ENCODE assay signal across 14 cellular contexts in the genomic region with DNA sequence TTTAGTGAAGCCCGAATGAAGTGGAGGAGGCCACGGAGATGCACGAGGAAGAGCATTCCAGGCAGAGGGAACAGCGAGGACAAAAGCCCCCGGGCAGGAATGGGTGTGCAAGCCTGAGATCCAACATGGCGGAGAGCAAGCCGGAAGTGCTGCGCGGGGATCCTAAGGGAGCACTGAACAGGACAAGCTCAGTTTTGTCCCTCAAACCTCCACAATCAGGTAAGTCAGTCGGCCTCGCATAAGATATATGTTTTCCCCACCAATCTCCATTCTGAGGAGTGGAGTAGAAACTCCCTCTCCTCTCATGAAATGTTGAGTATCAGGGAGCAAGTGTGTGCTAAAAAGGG. TPM values are rescaled to one million over a fixed set of nuclear protein-coding genes. Genes with fewer than 3 reads are reported as not detected.
DNase-seq lines count a peak whose midpoint lies in the region; TF ChIP-seq lines count a peak whose summit lies in the region.
"Had no signal": no experiment of that assay in that cellular context is flagged by ENCODE, and none has a peak within 500 bp of the region (broad histone marks: within the 10 kb centered on the region; RNA-seq: fewer than 3 reads in every experiment).

No MANE protein-coding gene starts in this region.

- no peak for DNase-seq in HFFc6
- no peak for DNase-seq in Karpas-422
- no peak for DNase-seq in GOT3 (lab: John Stamatoyannopoulos, UW)
- no peak for DNase-seq in activated CD4-positive, alpha-beta T cell treated with anti-CD3 and anti-CD28 coated beads, Interleukin-2, amount 50 U/mL, for 1 hour
- no peak for DNase-seq in HuH-7 (ENCODE audit: low spot score)
- DNase-seq: activated CD8-positive, alpha-beta T cell treated with anti-CD3 and anti-CD28 coated beads for 36 hours; MM.1S; naive thymus-derived CD8-positive, alpha-beta T cell; NCI-H2029; NCI-H446 had no signal

- H3K4me3 ChIP-seq in skeletal muscle satellite cell (ENCODE audit: low read length), result peak overlapping the region; percentile 60
- no peak overlapping the region for H3K4me3 ChIP-seq in Karpas-422 (ENCODE audit: low read length)
- H3K4me3 ChIP-seq: left lung had no signal

- H3K4me3 Mint-ChIP-seq in HFFc6 (peak overlapping the region; percentile 18; the same call in 1 of the 2 replicates), brain (peak overlapping the region; percentile 39 to 84 (median 76))
- H3K4me3 Mint-ChIP-seq: activated CD8-positive, alpha-beta T cell treated with anti-CD3 and anti-CD28 coated beads for 36 hours; naive thymus-derived CD8-positive, alpha-beta T cell had no signal

- no peaks in the 10 kb centered on the region for H3K9me2 ChIP-seq in Karpas-422 (replicated peaks; ENCODE audit: insufficient read depth, low read length)

- H3K27me3 ChIP-seq in layer of hippocampus (ENCODE audit: control insufficient read depth, insufficient read depth, low read length) (no peaks in the 10 kb centered on the region), skeletal muscle satellite cell (ENCODE audit: control insufficient read depth, insufficient read depth, low read length) (no peaks in the 10 kb centered on the region), Karpas-422 (ENCODE audit: low read length) (no peaks in the 10 kb centered on the region)
- H3K27me3 ChIP-seq: left lung had no signal

- no peaks in the 10 kb centered on the region for H4K20me1 ChIP-seq in Karpas-422 (ENCODE audit: insufficient read depth, low read depth, low read length)

- H3K4me2 ChIP-seq in skeletal muscle satellite cell (ENCODE audit: low read length) (peak overlapping the region; percentile 71), Karpas-422 (ENCODE audit: low read depth, low read length, poor library complexity, severe bottlenecking) (no peak overlapping the region)

- H3K27ac ChIP-seq in layer of hippocampus (ENCODE audit: low read depth, low read length) (peak overlapping the region; percentile 78), Karpas-422 (ENCODE audit: low read length) (no peak overlapping the region)
- H3K27ac ChIP-seq: left lung had no signal

- no peaks in the 10 kb centered on the region for H3K79me2 ChIP-seq in Karpas-422 (ENCODE audit: low read length)

- H3K36me3 ChIP-seq in skeletal muscle satellite cell (ENCODE audit: insufficient read depth, low read length), result no peaks in the 10 kb centered on the region
- H3K36me3 ChIP-seq in Karpas-422 (ENCODE audit: insufficient read depth, low read length), result no peaks in the 10 kb centered on the region
- H3K36me3 ChIP-seq: left lung had no signal

- H3K4me1 ChIP-seq in skeletal muscle satellite cell (ENCODE audit: control insufficient read depth, insufficient read depth, low read length), result peaks cover 20% of the 10 kb centered on the region
- H3K4me1 ChIP-seq in Karpas-422 (ENCODE audit: low read length), result no peaks in the 10 kb centered on the region
- H3K4me1 ChIP-seq: left lung had no signal

- 0 out of 2 replicates have a peak overlapping the region, but pooled peaks have one; percentile 26 for H3K27ac Mint-ChIP-seq in HFFc6
- H3K27ac Mint-ChIP-seq in brain, result peak overlapping the region; percentile 90 to 98 (median 96)
- H3K27ac Mint-ChIP-seq: activated CD8-positive, alpha-beta T cell treated with anti-CD3 and anti-CD28 coated beads for 36 hours; naive thymus-derived CD8-positive, alpha-beta T cell had no signal

- H3K9me3 Mint-ChIP-seq in HFFc6 (no peaks in the 10 kb centered on the region), brain (peaks cover 0 to 3% (median 0%) of the 10 kb centered on the region in 5 experiments)
- H3K9me3 Mint-ChIP-seq: activated CD8-positive, alpha-beta T cell treated with anti-CD3 and anti-CD28 coated beads for 36 hours; naive thymus-derived CD8-positive, alpha-beta T cell had no signal

- H3K9ac ChIP-seq in skeletal muscle satellite cell (ENCODE audit: low read depth, low read length) (peak overlapping the region; percentile 46), Karpas-422 (ENCODE audit: low read length) (no peak overlapping the region)

- no peaks in the 10 kb centered on the region for H3K36me3 Mint-ChIP-seq in HFFc6 (ENCODE audit: low read depth)
- peaks cover 5% of the 10 kb centered on the region for H3K36me3 Mint-ChIP-seq in brain
- H3K36me3 Mint-ChIP-seq: naive thymus-derived CD8-positive, alpha-beta T cell had no signal

- no peak overlapping the region for H2AFZ ChIP-seq in Karpas-422 (ENCODE audit: low read length)

- no peaks in the 10 kb centered on the region for H3K9me3 ChIP-seq in skeletal muscle satellite cell (replicated peaks; ENCODE audit: low read length)
- H3K9me3 ChIP-seq in Karpas-422 (ENCODE audit: low read length), result no peaks in the 10 kb centered on the region
- H3K9me3 ChIP-seq: left lung had no signal

- TF ChIP-seq CTCF in HFFc6 (IDR thresholded peaks at IDR 0.05) (no peak), brain (conservative IDR thresholded peaks at IDR 0.05) (no peak)

- H3K27me3 Mint-ChIP-seq in HFFc6 (ENCODE audit: insufficient read depth), result peaks cover 16% of the 10 kb centered on the region
- peaks cover 3% of the 10 kb centered on the region for H3K27me3 Mint-ChIP-seq in brain

- H3K4me1 Mint-ChIP-seq in HFFc6 (ENCODE audit: low read depth), result peaks cover 16% of the 10 kb centered on the region
- H3K4me1 Mint-ChIP-seq in brain, result peaks cover 75% of the 10 kb centered on the region
- H3K4me1 Mint-ChIP-seq: naive thymus-derived CD8-positive, alpha-beta T cell had no signal

RNA-seq across cellular contexts. Expression of a gene that starts 32.9 kb away (rescaled TPM):
- 100 to 1,000 TPM; 215 to 270 (median 241) TPM for total RNA-seq in HFFc6 (2021; fragmentation: NEBNext Ultra II Directional; extraction: Animal tissue kit (Norgen Biotek cat#: 25700))
- 199 TPM for polyA plus RNA-seq in brain (ENCODE audit: insufficient read depth, low read depth, low replicate concordance)
- total RNA-seq in skeletal muscle satellite cell (2012; rRNA removed), result 188 and 192 TPM in 2 replicates
- total RNA-seq in Karpas-422 (2014; rRNA removed; shearing (Covaris generic); ENCODE audit: low replicate concordance), result 133 and 149 TPM in 2 replicates

RNA-seq across cellular contexts. Expression of a gene that starts 51.1 kb away (rescaled TPM):
- 10 to 100 TPM; 12.3 to 20.8 (median 14.7) TPM for total RNA-seq in HFFc6 (2021; fragmentation: NEBNext Ultra II Directional; extraction: Animal tissue kit (Norgen Biotek cat#: 25700))
- 24.3 TPM for polyA plus RNA-seq in brain (ENCODE audit: insufficient read depth, low read depth, low replicate concordance)
- 17.2 and 21.2 TPM in 2 replicates for total RNA-seq in skeletal muscle satellite cell (2012; rRNA removed)
- total RNA-seq in Karpas-422 (2014; rRNA removed; shearing (Covaris generic); ENCODE audit: low replicate concordance), result 2.2 and 4.0 TPM in 2 replicates
